In the genomic region with DNA sequence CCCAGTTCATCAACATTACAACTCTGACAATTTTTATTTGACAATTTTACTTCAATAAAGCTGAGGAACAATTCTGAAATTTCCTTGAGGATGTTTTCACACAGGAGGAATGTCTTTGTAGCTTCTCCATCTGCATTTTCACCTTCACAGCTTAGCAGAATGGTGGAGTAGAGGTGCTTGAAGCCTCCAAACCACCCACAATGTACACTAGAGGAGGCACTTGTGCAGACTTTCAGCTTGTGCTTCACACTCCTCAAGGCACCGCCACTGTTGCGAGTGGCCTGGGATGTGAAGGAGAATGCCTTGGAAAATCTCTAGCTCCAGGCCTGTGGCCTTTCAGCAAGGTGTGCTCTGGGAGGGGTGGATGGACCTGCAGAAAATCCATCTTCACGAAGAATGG, we compare ENCODE assay signal across 13 cellular contexts.
"Had no signal": no experiment of that assay in that cellular context is flagged by ENCODE, and none has a peak within 500 bp of the region (broad histone marks: within the 10 kb centered on the region; RNA-seq: fewer than 3 reads in every experiment).

No MANE protein-coding gene starts in this region.

- H3K36me3 ChIP-seq: gastrocnemius medialis, ovary had no signal

- H3K27ac ChIP-seq: gastrocnemius medialis, ovary had no signal

- H3K4me3 ChIP-seq: gastrocnemius medialis, ovary had no signal

- H3K9me3 ChIP-seq: gastrocnemius medialis, ovary had no signal

- H3K9me3 Mint-ChIP-seq: neural crest cell; stimulated activated naive CD8-positive, alpha-beta T cell treated with anti-CD3 and anti-CD28 coated beads, Interleukin-15, Interleukin-2, amounts not matched to agents 100 ng/mL and 50 ng/mL, for 24 hours had no signal

- ATAC-seq: activated CD8-positive, alpha-beta T cell treated with anti-CD3 and anti-CD28 coated beads, Interleukin-2, amount 10 ng/mL, durations not matched to agents 7 days and 5 days; gastrocnemius medialis had no signal

- H3K4me3 Mint-ChIP-seq: activated CD8-positive, alpha-beta T cell treated with anti-CD3 and anti-CD28 coated beads, Interleukin-2, amount 10 ng/mL, durations not matched to agents 7 days and 5 days; neural crest cell; stimulated activated naive CD8-positive, alpha-beta T cell treated with anti-CD3 and anti-CD28 coated beads, Interleukin-15, Interleukin-2, amounts not matched to agents 100 ng/mL and 50 ng/mL, for 24 hours had no signal

- H3K27me3 ChIP-seq: gastrocnemius medialis, ovary had no signal

- H3K27ac Mint-ChIP-seq: activated CD8-positive, alpha-beta T cell treated with anti-CD3 and anti-CD28 coated beads, Interleukin-2, amount 10 ng/mL, durations not matched to agents 7 days and 5 days; stimulated activated naive CD8-positive, alpha-beta T cell treated with anti-CD3 and anti-CD28 coated beads, Interleukin-15, Interleukin-2, amounts not matched to agents 100 ng/mL and 50 ng/mL, for 24 hours had no signal

- DNase-seq: activated CD4-positive, alpha-beta T cell treated with anti-CD3 and anti-CD28 coated beads for 48 hours; activated CD8-positive, alpha-beta memory T cell treated with anti-CD3 and anti-CD28 coated beads, Interleukin-2, amount 50 U/mL, for 48 hours; activated CD8-positive, alpha-beta T cell treated with anti-CD3 and anti-CD28 coated beads, Interleukin-2, amount 10 ng/mL, durations not matched to agents 7 days and 5 days; activated naive CD4-positive, alpha-beta T cell treated with Interleukin-2 at 50 U/mL for 16 hours; effector CD8-positive, alpha-beta T cell; gastrocnemius medialis; kidney; ovary; stimulated activated CD4-positive, alpha-beta T cell treated with anti-CD3 and anti-CD28 coated beads, Interleukin-2, amount 100 ng/mL, for 48 hours; stimulated activated CD8-positive, alpha-beta memory T cell treated with anti-CD3 and anti-CD28 coated beads, Interleukin-4, amount 100 ng/mL, for 48 hours; T1000 had no signal
